Comparison of ENCODE assay signal across 1 cellular context in genomic region chr20:36264426-36265246, GRCh38.
TF ChIP-seq lines count a peak whose summit lies in the region.

No MANE protein-coding gene starts in this region.

TF ChIP-seq in K562, 482 proteins besides CTCF, POLR2A, EP300 and RAD21:
- no peak for TF ChIP-seq PREB (CRISPR knock-in tag; IDR thresholded peaks at IDR 0.05)
- no peak for TF ChIP-seq CBX5 (IDR thresholded peaks at IDR 0.05; ENCODE audit: borderline replicate concordance, low read depth)
- TF ChIP-seq USF1 (CRISPR knock-in tag; IDR thresholded peaks at IDR 0.05), result peak; percentile 69
- TF ChIP-seq ZFP91 (CRISPR knock-in tag; IDR thresholded peaks at IDR 0.05), result no peak
- TF ChIP-seq NRF1 (conservative IDR thresholded peaks at IDR 0.05 in 1 of 2, IDR thresholded peaks at IDR 0.05 in 1 of 2), result peak; percentile 48 to 55; a peak in 3 of 4 replicates
- no peak for TF ChIP-seq NFIX (CRISPR knock-in tag; IDR thresholded peaks at IDR 0.05; ENCODE audit: low read depth)
- TF ChIP-seq CHD1 (IDR thresholded peaks at IDR 0.05; ENCODE audit: low read length), result no peak
- peak; percentile 68 for TF ChIP-seq USF2 (CRISPR knock-in tag; IDR thresholded peaks at IDR 0.05)
- TF ChIP-seq CLOCK (CRISPR knock-in tag; IDR thresholded peaks at IDR 0.05; ENCODE audit: borderline replicate concordance), result no peak
- TF ChIP-seq NR2C1 (IDR thresholded peaks at IDR 0.05), result no peak
- no peak for TF ChIP-seq NR2C1 (tag; IDR thresholded peaks at IDR 0.05)
- TF ChIP-seq CBFA2T2 (conservative IDR thresholded peaks at IDR 0.05), result peak; percentile 30
- 0 out of 2 replicates have a peak, but pooled peaks have one; percentile 6 for TF ChIP-seq EGR1 (conservative IDR thresholded peaks at IDR 0.05)
- TF ChIP-seq TFE3 (CRISPR knock-in tag; IDR thresholded peaks at IDR 0.05), result peak; percentile 72
- no peak for TF ChIP-seq HNRNPLL (IDR thresholded peaks at IDR 0.05; ENCODE audit: low read depth, low read length, poor library complexity, severe bottlenecking)
- peak; percentile 81 for TF ChIP-seq RAD51 (IDR thresholded peaks at IDR 0.05; ENCODE audit: borderline replicate concordance, low read depth)
- no peak for TF ChIP-seq MYNN (IDR thresholded peaks at IDR 0.05)
- TF ChIP-seq MYNN (CRISPR knock-in tag; IDR thresholded peaks at IDR 0.05), result no peak
